In genomic region chr15:90685688-90686434, GRCh38 we compare ENCODE assay signal across 9 cellular contexts. TPM values are rescaled to one million over a fixed set of nuclear protein-coding genes. Genes with fewer than 3 reads are reported as not detected.
DNase-seq lines count a peak whose midpoint lies in the region; ATAC-seq lines count a peak whose summit lies in the region.
"Had no signal": no experiment of that assay in that cellular context is flagged by ENCODE, and none has a peak within 500 bp of the region (broad histone marks: within the 10 kb centered on the region; RNA-seq: fewer than 3 reads in every experiment).

No MANE protein-coding gene starts in this region.

- H3K9me3 Mint-ChIP-seq in activated naive CD4-positive, alpha-beta T cell treated with anti-CD3 and anti-CD28 coated beads for 36 hours = peaks cover 3% of the 10 kb centered on the region
- H3K9me3 Mint-ChIP-seq in stimulated activated naive B cell treated with anti-CD40 and anti-IgM and Interleukin-4, amounts not matched to agents 10 μg/mL and 1 μg/mL and 100 μg/mL, for 72 hours = no peaks in the 10 kb centered on the region

- H3K9me2 ChIP-seq in Karpas-422 (replicated peaks; ENCODE audit: insufficient read depth, low read length) = no peaks in the 10 kb centered on the region

- H3K9me3 ChIP-seq in Karpas-422 (ENCODE audit: low read length) = no peaks in the 10 kb centered on the region

- no peaks in the 10 kb centered on the region for H3K36me3 ChIP-seq in Karpas-422 (ENCODE audit: insufficient read depth, low read length)
- H3K36me3 ChIP-seq: esophagus squamous epithelium had no signal

- CTCF ChIA-PET in activated naive CD4-positive, alpha-beta T cell treated with anti-CD3 and anti-CD28 coated beads for 36 hours (lab: Charles Lee) = interaction anchor here (0.8 to 1.7 kb wide), 5 partner anchors 9 to 201 kb away, joined by 3 to 11 read pairs (median 4); no protein-coding TSS in a partner anchor

- peak; percentile 17 for ATAC-seq in HG02981 (IDR thresholded peaks at IDR 0.05; ENCODE audit: unreplicated experiment)
- peak; percentile 58 to 59 for ATAC-seq in stimulated activated naive B cell treated with anti-CD40 and anti-IgM and Interleukin-4, amounts not matched to agents 10 μg/mL and 1 μg/mL and 100 μg/mL, for 72 hours (replicated peaks)

- DNase-seq in activated naive CD4-positive, alpha-beta T cell treated with anti-CD3 and anti-CD28 coated beads for 36 hours = no peak
- no peak for DNase-seq in activated naive CD4-positive, alpha-beta T cell treated with Interleukin-2 at 50 U/mL for 16 hours
- DNase-seq in OCI-M1 (lab: John Stamatoyannopoulos, UW) = peak; percentile 91
- no peak for DNase-seq in stimulated activated naive B cell treated with anti-CD40 and anti-IgM and Interleukin-4, amounts not matched to agents 10 μg/mL and 1 μg/mL and 100 μg/mL, for 72 hours
- no peak for DNase-seq in NCI-H1105 (lab: John Stamatoyannopoulos, UW)
- no peak for DNase-seq in SW 1271 (lab: John Stamatoyannopoulos, UW)
- DNase-seq in Karpas-422 = no peak
- DNase-seq: esophagus squamous epithelium had no signal

- no peak overlapping the region for H3K4me3 Mint-ChIP-seq in activated naive CD4-positive, alpha-beta T cell treated with anti-CD3 and anti-CD28 coated beads for 36 hours
- peak overlapping the region in 1 of 2 donors; percentile 65 for H3K4me3 Mint-ChIP-seq in stimulated activated naive B cell treated with anti-CD40 and anti-IgM and Interleukin-4, amounts not matched to agents 10 μg/mL and 1 μg/mL and 100 μg/mL, for 72 hours

- H3K27ac ChIP-seq in Karpas-422 (ENCODE audit: low read length) = no peak overlapping the region

- H3K4me1 ChIP-seq in Karpas-422 (ENCODE audit: low read length) = peaks cover 5% of the 10 kb centered on the region; the same call in 1 of the 2 replicates

- no peaks in the 10 kb centered on the region for H4K20me1 ChIP-seq in Karpas-422 (ENCODE audit: insufficient read depth, low read depth, low read length)

- no peaks in the 10 kb centered on the region for H3K36me3 Mint-ChIP-seq in activated naive CD4-positive, alpha-beta T cell treated with anti-CD3 and anti-CD28 coated beads for 36 hours (ENCODE audit: low read depth)
- no peaks in the 10 kb centered on the region for H3K36me3 Mint-ChIP-seq in stimulated activated naive B cell treated with anti-CD40 and anti-IgM and Interleukin-4, amounts not matched to agents 10 μg/mL and 1 μg/mL and 100 μg/mL, for 72 hours

- peak overlapping the region; percentile 92 for H3K27ac Mint-ChIP-seq in activated naive CD4-positive, alpha-beta T cell treated with anti-CD3 and anti-CD28 coated beads for 36 hours
- H3K27ac Mint-ChIP-seq in stimulated activated naive B cell treated with anti-CD40 and anti-IgM and Interleukin-4, amounts not matched to agents 10 μg/mL and 1 μg/mL and 100 μg/mL, for 72 hours = peak overlapping the region; percentile 44

- no peaks in the 10 kb centered on the region for H3K79me2 ChIP-seq in Karpas-422 (ENCODE audit: low read length)

- H2AFZ ChIP-seq in Karpas-422 (ENCODE audit: low read length) = no peak overlapping the region

- H3K4me3 ChIP-seq in Karpas-422 (ENCODE audit: low read length) = no peak overlapping the region
- H3K4me3 ChIP-seq: esophagus squamous epithelium had no signal

- no peaks in the 10 kb centered on the region for H3K27me3 ChIP-seq in Karpas-422 (ENCODE audit: low read length)
- H3K27me3 ChIP-seq: esophagus squamous epithelium had no signal

- intact Hi-C loops in activated naive CD4-positive, alpha-beta T cell treated with anti-CD3 and anti-CD28 coated beads for 36 hours (cut with micrococcal nuclease) = loop anchor here (1.0 to 10.0 kb wide), 6 partner anchors 8 to 364 kb away; partner anchors contain the start of gene BLM

- no peaks in the 10 kb centered on the region for H3K27me3 Mint-ChIP-seq in activated naive CD4-positive, alpha-beta T cell treated with anti-CD3 and anti-CD28 coated beads for 36 hours (ENCODE audit: low read depth)
- H3K27me3 Mint-ChIP-seq in stimulated activated naive B cell treated with anti-CD40 and anti-IgM and Interleukin-4, amounts not matched to agents 10 μg/mL and 1 μg/mL and 100 μg/mL, for 72 hours = peaks cover 6% of the 10 kb centered on the region in 2 donors

- H3K4me1 Mint-ChIP-seq in activated naive CD4-positive, alpha-beta T cell treated with anti-CD3 and anti-CD28 coated beads for 36 hours (ENCODE audit: low read depth) = peaks cover 28% of the 10 kb centered on the region
- peaks cover 13 to 35% of the 10 kb centered on the region in 2 donors for H3K4me1 Mint-ChIP-seq in stimulated activated naive B cell treated with anti-CD40 and anti-IgM and Interleukin-4, amounts not matched to agents 10 μg/mL and 1 μg/mL and 100 μg/mL, for 72 hours

- no peak overlapping the region for H3K9ac ChIP-seq in Karpas-422 (ENCODE audit: low read length)

- H3K4me2 ChIP-seq in Karpas-422 (ENCODE audit: low read depth, low read length, poor library complexity, severe bottlenecking) = no peak overlapping the region

RNA-seq across cellular contexts. Expression of gene BLM, which starts 31.3 kb away (rescaled TPM):
- total RNA-seq in activated naive CD4-positive, alpha-beta T cell treated with anti-CD3 and anti-CD28 coated beads for 36 hours = 10 to 100 TPM; 62.9 to 70.4 TPM
- total RNA-seq in Karpas-422 (2014; rRNA removed; shearing (Covaris generic); ENCODE audit: low replicate concordance) = 15.4 and 33.5 TPM in 2 replicates
